1 cellular context compared by ENCODE assay signal in genomic region chr17:37708008-37708615, GRCh38.
TF ChIP-seq lines count a peak whose summit lies in the region.

No MANE protein-coding gene starts in this region.

TF ChIP-seq in HepG2, 621 proteins besides CTCF, POLR2A, EP300 and RAD21 (continued from another document):
- peak; percentile 63 for TF ChIP-seq FOXP4 (CRISPR knock-in tag; IDR thresholded peaks at IDR 0.05)
- TF ChIP-seq, protein P1, sequence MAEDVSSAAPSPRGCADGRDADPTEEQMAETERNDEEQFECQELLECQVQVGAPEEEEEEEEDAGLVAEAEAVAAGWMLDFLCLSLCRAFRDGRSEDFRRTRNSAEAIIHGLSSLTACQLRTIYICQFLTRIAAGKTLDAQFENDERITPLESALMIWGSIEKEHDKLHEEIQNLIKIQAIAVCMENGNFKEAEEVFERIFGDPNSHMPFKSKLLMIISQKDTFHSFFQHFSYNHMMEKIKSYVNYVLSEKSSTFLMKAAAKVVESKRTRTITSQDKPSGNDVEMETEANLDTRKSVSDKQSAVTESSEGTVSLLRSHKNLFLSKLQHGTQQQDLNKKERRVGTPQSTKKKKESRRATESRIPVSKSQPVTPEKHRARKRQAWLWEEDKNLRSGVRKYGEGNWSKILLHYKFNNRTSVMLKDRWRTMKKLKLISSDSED (CRISPR knock-in tag; IDR thresholded peaks at IDR 0.05), result no peak
- peak; percentile 71 for TF ChIP-seq RARA (CRISPR knock-in tag; IDR thresholded peaks at IDR 0.05)
- TF ChIP-seq KDM3A (CRISPR knock-in tag; IDR thresholded peaks at IDR 0.05; ENCODE audit: low read depth), result no peak
- TF ChIP-seq, protein P2, sequence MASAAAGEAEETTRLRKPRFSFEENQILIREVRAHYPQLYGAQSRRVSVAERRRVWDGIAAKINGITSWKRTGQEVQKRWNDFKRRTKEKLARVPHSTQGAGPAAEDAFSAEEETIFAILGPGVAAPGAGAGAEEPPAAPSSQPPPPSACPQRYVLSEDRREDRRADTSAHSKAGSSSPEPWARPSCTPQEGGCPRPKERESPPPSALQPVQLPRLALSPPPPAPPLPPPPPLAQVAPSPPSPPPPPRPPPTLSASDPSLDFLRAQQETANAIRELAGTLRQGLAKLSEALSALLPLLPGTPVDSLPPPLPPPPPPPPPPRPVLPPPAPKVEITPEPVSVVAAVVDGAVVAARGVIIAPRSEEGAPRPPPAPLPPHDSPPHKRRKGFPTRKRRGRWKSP (CRISPR knock-in tag; IDR thresholded peaks at IDR 0.05), result no peak
- TF ChIP-seq NR2F6 (IDR thresholded peaks at IDR 0.05), result no peak
- peak; percentile 57; the same call in 1 of the 2 replicates for TF ChIP-seq NR2F6 (CRISPR knock-in tag; IDR thresholded peaks at IDR 0.05)
- TF ChIP-seq ZNF496 (CRISPR knock-in tag; IDR thresholded peaks at IDR 0.05; ENCODE audit: insufficient replicate concordance), result no peak
- no peak for TF ChIP-seq NAIF1 (CRISPR knock-in tag; IDR thresholded peaks at IDR 0.05; ENCODE audit: borderline replicate concordance)
- no peak for TF ChIP-seq ZNF10 (CRISPR knock-in tag; IDR thresholded peaks at IDR 0.05; ENCODE audit: borderline replicate concordance, low read depth)
- no peak for TF ChIP-seq ZSCAN29 (CRISPR knock-in tag; conservative IDR thresholded peaks at IDR 0.05)
- no peak for TF ChIP-seq ZC3H13 (CRISPR knock-in tag; IDR thresholded peaks at IDR 0.05)
- TF ChIP-seq ZNF784 (CRISPR knock-in tag; IDR thresholded peaks at IDR 0.05; ENCODE audit: borderline replicate concordance), result no peak
- TF ChIP-seq ARNT2 (CRISPR knock-in tag; IDR thresholded peaks at IDR 0.05; ENCODE audit: low read depth), result no peak
- TF ChIP-seq DRAP1 (CRISPR knock-in tag; IDR thresholded peaks at IDR 0.05), result peak; percentile 97
- TF ChIP-seq ZBTB1 (CRISPR knock-in tag; IDR thresholded peaks at IDR 0.05; ENCODE audit: borderline replicate concordance), result no peak
- TF ChIP-seq ASH2L (IDR thresholded peaks at IDR 0.05; ENCODE audit: insufficient read length, low read depth, low read length), result no peak
- TF ChIP-seq FOXA1 (IDR thresholded peaks at IDR 0.05), result no peak
- TF ChIP-seq FOXA1 (CRISPR knock-in tag; IDR thresholded peaks at IDR 0.05), result peak; percentile 63
- no peak for TF ChIP-seq CCDC6 (CRISPR knock-in tag; IDR thresholded peaks at IDR 0.05)
- TF ChIP-seq ZNF772 (CRISPR knock-in tag; IDR thresholded peaks at IDR 0.05), result no peak
- 0 out of 2 replicates have a peak, but pooled peaks have one; percentile 25 for TF ChIP-seq ZNF274 (CRISPR knock-in tag; IDR thresholded peaks at IDR 0.05)
- no peak for TF ChIP-seq NCOA1 (CRISPR knock-in tag; IDR thresholded peaks at IDR 0.05)
- TF ChIP-seq, protein P3, sequence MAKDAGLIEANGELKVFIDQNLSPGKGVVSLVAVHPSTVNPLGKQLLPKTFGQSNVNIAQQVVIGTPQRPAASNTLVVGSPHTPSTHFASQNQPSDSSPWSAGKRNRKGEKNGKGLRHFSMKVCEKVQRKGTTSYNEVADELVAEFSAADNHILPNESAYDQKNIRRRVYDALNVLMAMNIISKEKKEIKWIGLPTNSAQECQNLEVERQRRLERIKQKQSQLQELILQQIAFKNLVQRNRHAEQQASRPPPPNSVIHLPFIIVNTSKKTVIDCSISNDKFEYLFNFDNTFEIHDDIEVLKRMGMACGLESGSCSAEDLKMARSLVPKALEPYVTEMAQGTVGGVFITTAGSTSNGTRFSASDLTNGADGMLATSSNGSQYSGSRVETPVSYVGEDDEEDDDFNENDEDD (CRISPR knock-in tag; IDR thresholded peaks at IDR 0.05; ENCODE audit: borderline replicate concordance), result peak; percentile 42; the same call in 1 of the 2 replicates
- TF ChIP-seq AGO1 (IDR thresholded peaks at IDR 0.05; ENCODE audit: low read depth, low read length, poor library complexity, severe bottlenecking), result no peak
- no peak for TF ChIP-seq CSRNP2 (CRISPR knock-in tag; conservative IDR thresholded peaks at IDR 0.05; ENCODE audit: low read depth)
- TF ChIP-seq, protein P4, sequence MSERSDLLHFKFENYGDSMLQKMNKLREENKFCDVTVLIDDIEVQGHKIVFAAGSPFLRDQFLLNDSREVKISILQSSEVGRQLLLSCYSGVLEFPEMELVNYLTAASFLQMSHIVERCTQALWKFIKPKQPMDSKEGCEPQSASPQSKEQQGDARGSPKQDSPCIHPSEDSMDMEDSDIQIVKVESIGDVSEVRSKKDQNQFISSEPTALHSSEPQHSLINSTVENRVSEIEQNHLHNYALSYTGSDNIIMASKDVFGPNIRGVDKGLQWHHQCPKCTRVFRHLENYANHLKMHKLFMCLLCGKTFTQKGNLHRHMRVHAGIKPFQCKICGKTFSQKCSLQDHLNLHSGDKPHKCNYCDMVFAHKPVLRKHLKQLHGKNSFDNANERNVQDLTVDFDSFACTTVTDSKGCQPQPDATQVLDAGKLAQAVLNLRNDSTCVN (CRISPR knock-in tag; IDR thresholded peaks at IDR 0.05; ENCODE audit: borderline replicate concordance), result no peak
- TF ChIP-seq ZBTB37 (CRISPR knock-in tag; IDR thresholded peaks at IDR 0.05), result no peak
- no peak for TF ChIP-seq ZNF672 (CRISPR knock-in tag; IDR thresholded peaks at IDR 0.05)
